13 cellular contexts compared by ENCODE assay signal in the genomic region with DNA sequence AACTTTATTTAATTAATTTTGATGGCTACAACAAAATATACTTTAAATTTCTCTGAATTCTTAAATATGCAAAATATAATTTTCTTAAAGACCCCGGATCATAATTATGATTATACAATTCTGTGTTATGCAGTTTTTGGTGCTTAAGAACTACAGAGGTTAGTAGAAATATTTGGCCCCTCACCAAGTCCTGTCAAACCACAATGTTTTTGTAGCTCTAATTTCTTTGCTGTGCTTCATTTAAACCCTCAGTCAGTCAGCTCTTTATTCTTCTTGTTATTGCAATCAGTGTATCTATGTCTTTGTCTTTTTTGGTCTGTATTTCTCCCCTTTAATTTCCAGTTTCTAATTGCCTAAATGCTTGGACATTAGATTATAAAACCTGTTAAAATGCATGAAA.
DNase-seq lines count a peak whose midpoint lies in the region; ATAC-seq and TF ChIP-seq lines count a peak whose summit lies in the region.
"Had no signal": no experiment of that assay in that cellular context is flagged by ENCODE, and none has a peak within 500 bp of the region (broad histone marks: within the 10 kb centered on the region; RNA-seq: fewer than 3 reads in every experiment).

No MANE protein-coding gene starts in this region.

- peaks cover 6 to 17% (median 12%) of the 10 kb centered on the region in 3 donors for H3K36me3 Mint-ChIP-seq in CD8-positive, alpha-beta memory T cell
- H3K36me3 Mint-ChIP-seq in T-cell, result peaks cover 13% of the 10 kb centered on the region

- peak overlapping the region in 1 of 7 donors; percentile 4 for H3K4me3 Mint-ChIP-seq in CD8-positive, alpha-beta memory T cell
- no peak overlapping the region for H3K4me3 Mint-ChIP-seq in T-cell
- H3K4me3 Mint-ChIP-seq: IgD-negative memory B cell had no signal

- in situ Hi-C loops in astrocyte of the spinal cord (cut with HindIII; ENCODE audit: low sequenced_read_pairs), result no loop called here

- H3K4me1 ChIP-seq in heart right ventricle (peaks cover 0 to 58% (median 33%) of the 10 kb centered on the region in 9 donors), left lung (peaks cover 7% of the 10 kb centered on the region in 2 donors)
- H3K4me1 ChIP-seq in CD8-positive, alpha-beta memory T cell (ENCODE audit: insufficient read depth, low read length), result peaks cover 29% of the 10 kb centered on the region

- H3K27ac ChIP-seq in heart right ventricle (peak overlapping the region in 9 of 10 donors; percentile 12 to 79 (median 67)), left lung (peak overlapping the region in 1 of 2 donors; percentile 78)
- no peak overlapping the region for H3K27ac ChIP-seq in CD8-positive, alpha-beta memory T cell (ENCODE audit: low read depth, low read length)

- POLR2A ChIA-PET in CD8-positive, alpha-beta memory T cell (lab: Charles Lee), result interaction anchor here (1.4 kb wide), 1 partner anchor 10 kb away, joined by 3 read pairs; no protein-coding TSS in a partner anchor
- POLR2A ChIA-PET in T-cell (lab: Charles Lee), result interaction anchor here in 1 of 2 donors (0.6 kb wide), 2 partner anchors 185 to 241 kb away, joined by 3 to 6 read pairs; no protein-coding TSS in a partner anchor

- peak in 1 of 8 donors; percentile 43 for ATAC-seq in heart right ventricle
- peak; percentile 31 for ATAC-seq in left lung
- ATAC-seq in T-cell (replicated peaks in 1 of 4), result no peak

- peaks cover 0 to 5% (median 2%) of the 10 kb centered on the region in 5 donors for H3K9me3 Mint-ChIP-seq in CD8-positive, alpha-beta memory T cell
- H3K9me3 Mint-ChIP-seq in T-cell, result peaks cover 0 to 5% (median 0%) of the 10 kb centered on the region in 3 donors

- H3K9me3 ChIP-seq in heart right ventricle (peaks cover 0 to 7% (median 0%) of the 10 kb centered on the region in 11 donors), left lung (no peaks in the 10 kb centered on the region)
- no peaks in the 10 kb centered on the region for H3K9me3 ChIP-seq in CD8-positive, alpha-beta memory T cell (ENCODE audit: low read length)

- no peaks in the 10 kb centered on the region for H3K27me3 Mint-ChIP-seq in CD8-positive, alpha-beta memory T cell
- H3K27me3 Mint-ChIP-seq in T-cell, result no peaks in the 10 kb centered on the region
- H3K27me3 Mint-ChIP-seq: IgD-negative memory B cell had no signal

- TF ChIP-seq CTCF in heart right ventricle (IDR thresholded peaks at IDR 0.05) (no peak), astrocyte of the spinal cord (IDR thresholded peaks at IDR 0.05; ENCODE audit: low read depth, low read length) (no peak), left lung (IDR thresholded peaks at IDR 0.05) (no peak)

- CTCF ChIA-PET in CD8-positive, alpha-beta memory T cell (lab: Charles Lee), result interaction anchor here (0.9 to 2.5 kb wide), 3 partner anchors 9 to 28 kb away, joined by 3 to 11 read pairs (median 5); no protein-coding TSS in a partner anchor
- CTCF ChIA-PET in T-cell (lab: Charles Lee), result interaction anchor here in 1 of 2 donors (0.8 to 1.5 kb wide), 3 partner anchors 8 to 28 kb away, joined by 3 to 4 read pairs (median 3); no protein-coding TSS in a partner anchor

- peak overlapping the region in 1 of 8 donors; percentile 45 for H3K27ac Mint-ChIP-seq in CD8-positive, alpha-beta memory T cell
- H3K27ac Mint-ChIP-seq in T-cell, result peak overlapping the region in 1 of 2 donors; percentile 62
- H3K27ac Mint-ChIP-seq: activated T-helper 2 cell treated with anti-CD3 and anti-CD28 coated beads, Interferon-gamma antibody, Interleukin-2, Interleukin-4, amounts not matched to agents 10 μg/mL and 5 μg/mL and 100 μg/mL, durations not matched to agents 14 hours and 24 hours and 36 hours had no signal

- H3K4me3 ChIP-seq in heart right ventricle (no peak overlapping the region), astrocyte of the spinal cord (ENCODE audit: low read depth, low read length) (no peak overlapping the region), left lung (no peak overlapping the region)
- no peak overlapping the region for H3K4me3 ChIP-seq in CD8-positive, alpha-beta memory T cell (ENCODE audit: low read length)

- no peaks in the 10 kb centered on the region for H3K27me3 ChIP-seq in heart right ventricle
- H3K27me3 ChIP-seq in left lung, result no peaks in the 10 kb centered on the region
- no peaks in the 10 kb centered on the region for H3K27me3 ChIP-seq in CD8-positive, alpha-beta memory T cell (ENCODE audit: insufficient read depth, low read length, poor library complexity, severe bottlenecking)

- intact Hi-C loops in heart right ventricle (cut with DNase I) (no loop called here), cardiac septum (cut with DNase I) (no loop called here), left lung (cut with DNase I) (no loop called here)

- 46 to 60% methylated on average over 1 of the region's 1 CpG for WGBS in heart right ventricle, 2 donors

- H3K4me1 Mint-ChIP-seq in CD8-positive, alpha-beta memory T cell, result peaks cover 56 to 83% (median 75%) of the 10 kb centered on the region in 3 donors
- H3K4me1 Mint-ChIP-seq in T-cell, result peaks cover 65 to 74% (median 71%) of the 10 kb centered on the region in 3 donors

- H3K36me3 ChIP-seq in heart right ventricle (no peaks in the 10 kb centered on the region), left lung (no peaks in the 10 kb centered on the region)
- no peaks in the 10 kb centered on the region for H3K36me3 ChIP-seq in CD8-positive, alpha-beta memory T cell (ENCODE audit: insufficient read depth, low read length)

- DNase-seq in heart right ventricle, result no peak
- DNase-seq in cardiac septum (ENCODE audit: low spot score), result no peak
- peak; percentile 82 for DNase-seq in astrocyte of the spinal cord (ENCODE audit: low read depth, low spot score)
- DNase-seq in left lung, result no peak
- no peak for DNase-seq in AML-193 (lab: John Stamatoyannopoulos, UW)
- DNase-seq in CD8-positive, alpha-beta memory T cell, result no peak
- no peak for DNase-seq in NCI-H1105 treated with DMSO at 0.1 percent for 48 hours (lab: John Stamatoyannopoulos, UW)
- DNase-seq in T-cell, result no peak
- DNase-seq: activated CD4-positive, alpha-beta T cell treated with anti-CD3 and anti-CD28 coated beads for 1 hour; SHP77; stimulated activated naive CD4-positive, alpha-beta T cell had no signal
